In genomic region chr16:30335598-30336474, GRCh38 we compare ENCODE assay signal across 8 cellular contexts. TPM values are rescaled to one million over a fixed set of nuclear protein-coding genes. Genes with fewer than 3 reads are reported as not detected.
DNase-seq lines count a peak whose midpoint lies in the region; ATAC-seq and TF ChIP-seq lines count a peak whose summit lies in the region.

No MANE protein-coding gene starts in this region.

- no peaks in the 10 kb centered on the region for H3K27me3 ChIP-seq in SK-N-SH (ENCODE audit: insufficient read depth)
- no peaks in the 10 kb centered on the region for H3K27me3 ChIP-seq in neural cell (ENCODE audit: insufficient read depth, low read depth, low read length)

- H3K4me1 ChIP-seq in SK-N-SH (ENCODE audit: control insufficient read depth in 1 of 2, insufficient read depth in 2 of 2, low read depth in 1 of 2, low read length in 1 of 2), result peaks cover 0 to 5% of the 10 kb centered on the region in 2 experiments; a peak in 1 of 4 replicates

- H3K27ac ChIP-seq in SK-N-SH (ENCODE audit: low read depth in 2 of 2, low read length in 1 of 2), result peak overlapping the region; percentile 1 to 76; a peak in 2 of 4 replicates
- peak overlapping the region; percentile 92 for H3K27ac ChIP-seq in epithelial cell of prostate
- H3K27ac ChIP-seq in neural cell (ENCODE audit: low read length), result peak overlapping the region; percentile 49

- peak overlapping the region; percentile 82; the same call in 1 of the 2 replicates for H3K9ac ChIP-seq in SK-N-SH
- H3K9ac ChIP-seq in neural cell (ENCODE audit: low read length), result peak overlapping the region; percentile 51

- H4K20me1 ChIP-seq in SK-N-SH (ENCODE audit: insufficient read depth) (peaks cover 18% of the 10 kb centered on the region; the same call in 1 of the 2 replicates), neural cell (ENCODE audit: insufficient read depth) (no peaks in the 10 kb centered on the region)

- H3K4me2 ChIP-seq in SK-N-SH (peak overlapping the region; percentile 74), neural cell (ENCODE audit: low read length) (no peak overlapping the region)

- no peak for TF ChIP-seq CTCF in SK-N-SH (IDR thresholded peaks at IDR 0.05)
- no peak for TF ChIP-seq CTCF in neural cell (IDR thresholded peaks at IDR 0.05; ENCODE audit: poor library complexity, severe bottlenecking)
- TF ChIP-seq CTCF in GM13976 (IDR thresholded peaks at IDR 0.05; ENCODE audit: borderline replicate concordance, control extremely low read depth, extremely low read depth, insufficient read depth, missing control alignments), result no peak

- H3K36me3 ChIP-seq in SK-N-SH (replicated peaks in 1 of 2; ENCODE audit: control insufficient read depth in 1 of 2, insufficient read depth in 2 of 2, low read length in 1 of 2) (no peaks in the 10 kb centered on the region), neural cell (ENCODE audit: insufficient read depth, low read length) (no peaks in the 10 kb centered on the region)

- H3F3A ChIP-seq in SK-N-SH (replicated peaks; ENCODE audit: insufficient read depth) (no peaks in the 10 kb centered on the region), neural cell (ENCODE audit: insufficient read depth, low read length, poor library complexity, severe bottlenecking) (no peaks in the 10 kb centered on the region)

- POLR2A ChIA-PET in SK-N-SH (lab: Yijun Ruan, JAX), result interaction anchor here (0.6 to 2.5 kb wide), 2 partner anchors 9 to 19 kb away, joined by 3 to 18 read pairs; partner anchors contain the start of gene CD2BP2

- TF ChIP-seq EP300 in SK-N-SH (IDR thresholded peaks at IDR 0.05; ENCODE audit: borderline replicate concordance in 1 of 2, low read depth in 1 of 2, low read length in 1 of 2) (no peak), neural cell (conservative IDR thresholded peaks at IDR 0.05; ENCODE audit: poor library complexity, severe bottlenecking) (no peak)

- WGBS in SK-N-SH (ENCODE audit: low lambda C conversion rate), result 62% methylated on average over 15 of the region's 17 CpGs

- H3K79me2 ChIP-seq in SK-N-SH (ENCODE audit: insufficient read depth) (peaks cover 31% of the 10 kb centered on the region), neural cell (replicated peaks; ENCODE audit: insufficient read depth, low read length) (no peaks in the 10 kb centered on the region)

- H2AFZ ChIP-seq in SK-N-SH (ENCODE audit: low read depth) (peak overlapping the region; percentile 85), neural cell (ENCODE audit: low read depth, low read length) (no peak overlapping the region)

- no peak for TF ChIP-seq RAD21 in SK-N-SH (IDR thresholded peaks at IDR 0.05; ENCODE audit: low read length)
- TF ChIP-seq RAD21 in neural cell (conservative IDR thresholded peaks at IDR 0.05), result no peak

- ATAC-seq in HG02943 (IDR thresholded peaks at IDR 0.05; ENCODE audit: low read depth, unreplicated experiment) (peak; percentile 26), GM21576 (IDR thresholded peaks at IDR 0.05; ENCODE audit: unreplicated experiment) (no peak)

- H3K9me2 ChIP-seq in SK-N-SH (no peaks in the 10 kb centered on the region), neural cell (ENCODE audit: insufficient read depth, low read length) (no peaks in the 10 kb centered on the region)

- H3K9me3 ChIP-seq in SK-N-SH (no peaks in the 10 kb centered on the region), neural cell (ENCODE audit: low read length) (no peaks in the 10 kb centered on the region)

- CTCF ChIA-PET in SK-N-SH (lab: Yijun Ruan, JAX), result interaction anchor here (2.1 kb wide), 1 partner anchor 18 kb away, joined by 7 read pairs; no protein-coding TSS in a partner anchor

- peak overlapping the region; percentile 74 to 79 for H3K4me3 ChIP-seq in SK-N-SH (ENCODE audit: low read depth in 2 of 2, low read length in 1 of 2)
- H3K4me3 ChIP-seq in neural cell (ENCODE audit: low read length), result peak overlapping the region; percentile 68

- in situ Hi-C loops in GM13976 (cut with MboI; ENCODE audit: low sequenced_read_pairs, unreplicated experiment), result no loop called here

- DNase-seq in DMS79 treated with DMSO at 0.1 percent for 48 hours (lab: John Stamatoyannopoulos, UW) (peak; percentile 69), DMS79 (lab: John Stamatoyannopoulos, UW) (no peak), SK-N-SH (no peak), epithelial cell of prostate (ENCODE audit: low read depth, low spot score) (no peak), GM13976 (ENCODE audit: low spot score) (no peak)

TF ChIP-seq in SK-N-SH, 30 proteins besides CTCF, POLR2A, EP300 and RAD21 (continues in another document):
- TF ChIP-seq GABPA (IDR thresholded peaks at IDR 0.05; ENCODE audit: low read depth) (peak; percentile 43; the same call in 1 of the 2 replicates), ZBTB33 (IDR thresholded peaks at IDR 0.05; ENCODE audit: borderline replicate concordance, low read depth) (no peak), YY1 (IDR thresholded peaks at IDR 0.05; ENCODE audit: low read depth) (no peak), CHD2 (IDR thresholded peaks at IDR 0.05; ENCODE audit: low read length, partially characterized antibody) (no peak), FOSL2 (IDR thresholded peaks at IDR 0.05; ENCODE audit: borderline replicate concordance, low read depth) (no peak), EZH2phosphoT487 (IDR thresholded peaks at IDR 0.05; ENCODE audit: borderline replicate concordance, low read depth) (no peak), NRF1 (IDR thresholded peaks at IDR 0.05; ENCODE audit: low read depth, low read length) (no peak)

TF ChIP-seq in neural cell, 6 proteins besides CTCF, POLR2A, EP300 and RAD21:
- TF ChIP-seq MXI1 (conservative IDR thresholded peaks at IDR 0.05; ENCODE audit: poor library complexity, severe bottlenecking), result no peak
- no peak for TF ChIP-seq REST (IDR thresholded peaks at IDR 0.05; ENCODE audit: borderline replicate concordance)
- no peak for TF ChIP-seq SMC3 (conservative IDR thresholded peaks at IDR 0.05; ENCODE audit: poor library complexity)
- TF ChIP-seq EZH2 (IDR thresholded peaks at IDR 0.05; ENCODE audit: borderline replicate concordance, insufficient read depth, low read length, poor library complexity, severe bottlenecking), result no peak
- TF ChIP-seq POLR2AphosphoS5 (IDR thresholded peaks at IDR 0.05), result no peak
- no peak for TF ChIP-seq TAF1 (IDR thresholded peaks at IDR 0.05; ENCODE audit: low read depth)

RNA-seq across cellular contexts. Expression of gene CD2BP2, which starts 19.3 kb away (rescaled TPM):
- polyA plus RNA-seq in SK-N-SH (2012; rRNA removed) (80.8 and 85.3 TPM in 2 replicates), neural cell (76.3 and 83.3 TPM in 2 replicates)
- 64.7 and 70.5 TPM in 2 replicates for polyA plus RNA-seq in SK-N-SH (2012; cell fraction: cytosol; rRNA removed)
- polyA plus RNA-seq in SK-N-SH (2012; cell fraction: nucleus; rRNA removed), result 202 and 222 TPM in 2 replicates
- 55.1 and 61.6 TPM in 2 replicates for polyA minus RNA-seq in neural cell

RNA-seq across cellular contexts. Expression of gene TBC1D10B, which starts 34.5 kb away (rescaled TPM):
- polyA plus RNA-seq in SK-N-SH (2012; rRNA removed), result 15.7 and 20.5 TPM in 2 replicates
- polyA plus RNA-seq in SK-N-SH (2012; cell fraction: cytosol; rRNA removed), result 9.0 and 13.6 TPM in 2 replicates
- 41.2 and 55.4 TPM in 2 replicates for polyA plus RNA-seq in SK-N-SH (2012; cell fraction: nucleus; rRNA removed)
- polyA plus RNA-seq in neural cell, result 24.1 and 32.5 TPM in 2 replicates
- 40.5 and 44.6 TPM in 2 replicates for polyA minus RNA-seq in neural cell

RNA-seq across cellular contexts. Expression of gene MYL11, which starts 38.8 kb away (rescaled TPM):
- polyA plus RNA-seq in SK-N-SH (2012; rRNA removed) (0.23 TPM in 1 of 2 replicates, not detected in the other), neural cell (not detected in 2 replicates)
- polyA plus RNA-seq in SK-N-SH (2012; cell fraction: cytosol; rRNA removed), result not detected in 2 replicates
- polyA plus RNA-seq in SK-N-SH (2012; cell fraction: nucleus; rRNA removed), result 0.08 and 0.65 TPM in 2 replicates
- not detected in 2 replicates for polyA minus RNA-seq in neural cell

RNA-seq across cellular contexts. Expression of gene SEPTIN1, which starts 46.5 kb away (rescaled TPM):
- polyA plus RNA-seq in SK-N-SH (2012; rRNA removed) (0.13 and 0.25 TPM in 2 replicates), neural cell (0.38 TPM in 1 of 2 replicates, not detected in the other)
- polyA plus RNA-seq in SK-N-SH (2012; cell fraction: cytosol; rRNA removed), result 0.35 and 0.43 TPM in 2 replicates
- 0.76 and 0.94 TPM in 2 replicates for polyA plus RNA-seq in SK-N-SH (2012; cell fraction: nucleus; rRNA removed)
- 0.81 TPM in 1 of 2 replicates, not detected in the other for polyA minus RNA-seq in neural cell

RNA-seq across cellular contexts. Expression of gene ZNF48, which starts 59.4 kb away (rescaled TPM):
- polyA plus RNA-seq in SK-N-SH (2012; rRNA removed) (7.9 and 8.8 TPM in 2 replicates), neural cell (42.3 and 48.9 TPM in 2 replicates)
- polyA plus RNA-seq in SK-N-SH (2012; cell fraction: cytosol; rRNA removed), result 7.3 and 7.6 TPM in 2 replicates
- 14.8 and 17.0 TPM in 2 replicates for polyA plus RNA-seq in SK-N-SH (2012; cell fraction: nucleus; rRNA removed)
- polyA minus RNA-seq in neural cell, result 74.0 and 82.3 TPM in 2 replicates

Comparison
In these comparisons a context has a peak if more than half of its experiments do, and no peak if none do; other contexts are left out.
1. H3K27ac ChIP-seq: peak in every context shown above with its lines; median percentile 92 in epithelial cell of prostate; 49 in neural cell; 38 in SK-N-SH.